ENCODE assay signal across 8 cellular contexts in genomic region chr16:75464130-75464918, GRCh38. TPM values are rescaled to one million over a fixed set of nuclear protein-coding genes. Genes with fewer than 3 reads are reported as not detected.
A peak's percentile ranks its signal among the peaks of the same experiment; 100 is the strongest.
DNase-seq lines count a peak whose midpoint lies in the region; ATAC-seq and TF ChIP-seq lines count a peak whose summit lies in the region.

TMEM170A (minus strand) TSS chr16:75464689; CDS start chr16:75464600, 89 bp downstream.

- DNase-seq in 8988T (peak; percentile 96), NCI-H2081 (lab: John Stamatoyannopoulos, UW) (peak; percentile 94 to 95), T1000 (lab: John Stamatoyannopoulos, UW) (peak; percentile 95), astrocyte of the hippocampus (ENCODE audit: low read depth, low spot score) (peak; percentile 100), hepatocyte (ENCODE audit: low spot score) (peak; percentile 100), retina (peak; percentile 100)

- H3K27ac ChIP-seq in hepatocyte = peak within 1 kb of the TSS; percentile 96

- peak; percentile 100 for TF ChIP-seq CTCF in hepatocyte (IDR thresholded peaks at IDR 0.05; ENCODE audit: poor library complexity)

- H2AFZ ChIP-seq in hepatocyte = peak within 1 kb of the TSS; percentile 57

- H3K36me3 ChIP-seq in hepatocyte (replicated peaks; ENCODE audit: insufficient read depth, low read depth) = no peaks in the 10 kb centered on the region

- H4K20me1 ChIP-seq in hepatocyte (ENCODE audit: insufficient read depth, poor library complexity, severe bottlenecking) = peaks cover 32% of the 10 kb centered on the region

- no peaks in the 10 kb centered on the region for H3K27me3 ChIP-seq in hepatocyte

- H3K4me1 ChIP-seq in hepatocyte (ENCODE audit: insufficient read depth) = peaks cover 10% of the 10 kb centered on the region

- peak within 1 kb of the TSS; percentile 80 for H3K4me2 ChIP-seq in hepatocyte

- H3K4me3 ChIP-seq in hepatocyte = peak within 1 kb of the TSS; percentile 86

- WGBS in hepatocyte (ENCODE audit: low lambda C conversion rate, missing lambda C conversion rate) = under 1% methylated on average over 76 of the region's 89 CpGs

- H3K9me3 ChIP-seq in hepatocyte (ENCODE audit: low read depth) = no peaks in the 10 kb centered on the region

- H3K79me2 ChIP-seq in hepatocyte = peaks cover 45% of the 10 kb centered on the region

- ATAC-seq in GM18511 (IDR thresholded peaks at IDR 0.05; ENCODE audit: unreplicated experiment) (peak; percentile 90), HG03039 (IDR thresholded peaks at IDR 0.05; ENCODE audit: unreplicated experiment) (peak; percentile 93)

- no peaks in the 10 kb centered on the region for H3K9me2 ChIP-seq in hepatocyte (replicated peaks; ENCODE audit: insufficient read depth)

RNA-seq across cellular contexts. Expression of gene TMEM170A, which starts in this region (rescaled TPM):
- 42.1 and 43.6 TPM in 2 replicates for total RNA-seq in hepatocyte
- 15.0 and 21.1 TPM in 2 replicates for polyA plus RNA-seq in hepatocyte

Comparison
In these comparisons a context has a peak if more than half of its experiments do, and no peak if none do; other contexts are left out.
1. Peak in every context shown above with its lines: DNase-seq, ATAC-seq, H3K4me3 ChIP-seq and H3K27ac ChIP-seq.